Comparison of ENCODE assay signal across 25 cellular contexts in the genomic region with DNA sequence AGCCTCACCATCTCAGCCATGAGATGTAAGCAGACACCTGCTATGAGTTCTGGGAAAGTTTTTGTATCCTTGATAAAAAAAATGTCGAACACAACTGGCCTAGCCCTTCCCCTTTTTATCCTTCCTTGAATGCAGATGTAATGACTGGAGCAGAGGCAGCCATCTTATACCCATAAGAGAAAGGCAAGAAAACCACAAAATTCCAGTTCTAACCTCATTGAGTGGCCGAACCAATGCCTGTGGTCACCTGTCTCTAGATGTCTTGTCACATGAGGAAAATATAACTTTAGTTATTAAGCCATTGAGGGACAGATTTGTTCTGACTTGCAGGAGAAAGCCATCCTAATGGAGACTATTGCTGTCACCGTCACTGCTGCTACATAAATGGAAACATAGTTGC.
"Had no signal": no experiment of that assay in that cellular context is flagged by ENCODE, and none has a peak within 500 bp of the region (broad histone marks: within the 10 kb centered on the region; RNA-seq: fewer than 3 reads in every experiment).

No MANE protein-coding gene starts in this region.

- H3K36me3 Mint-ChIP-seq: T-cell had no signal

- ATAC-seq: activated CD4-positive, alpha-beta T cell treated with anti-CD3 and anti-CD28 coated beads for 36 hours; activated T-cell treated with anti-CD3 and anti-CD28 coated beads, Interleukin-2, amount 50 U/mL, for 72 hours; Panc1; T-cell had no signal

- H3K9me3 ChIP-seq: adrenal gland had no signal

- H3K27me3 ChIP-seq: adrenal gland had no signal

- H3K4me3 ChIP-seq: adrenal gland had no signal

- DNase-seq: activated CD4-positive, alpha-beta memory T cell treated with anti-CD3 and anti-CD28 coated beads, Interleukin-2, amount 10 ng/mL, durations not matched to agents 7 days and 5 days; activated CD4-positive, alpha-beta T cell treated with anti-CD3 and anti-CD28 coated beads for 36 hours; activated CD4-positive, alpha-beta T cell treated with anti-CD3 and anti-CD28 coated beads, Interleukin-2, amount 50 U/mL, for 1 hour; activated CD8-positive, alpha-beta memory T cell treated with anti-CD3 and anti-CD28 coated beads, Interleukin-2, amount 50 U/mL, for 4 hours; activated naive CD4-positive, alpha-beta T cell treated with anti-CD3 and anti-CD28 coated beads, Interleukin-2, amount 50 U/mL, for 16 hours; activated naive CD8-positive, alpha-beta T cell treated with anti-CD3 and anti-CD28 coated beads, Interleukin-2, amount 10 ng/mL, durations not matched to agents 7 days and 5 days; activated T-cell treated with anti-CD3 and anti-CD28 coated beads, Interleukin-2, amount 50 U/mL, for 72 hours; anterior cingulate cortex; cerebellar nuclear complex; NCI-H1105 treated with DMSO at 0.1 percent for 48 hours; NCI-H1436 treated with DMSO at 0.1 percent for 48 hours; NCI-H187; NCI-H2081; NCI-H510A treated with DMSO at 0.1 percent for 48 hours; NCI-H69; NK-92 treated with Interleukin-12 subunit alpha and Interleukin-12 subunit beta, amount 100 ng/mL, for 24 hours; OCI-M1; SHP77; T-cell; T-helper 2 cell had no signal

- H3K27me3 Mint-ChIP-seq: activated CD4-positive, alpha-beta memory T cell treated with anti-CD3 and anti-CD28 coated beads, Interleukin-2, amount 10 ng/mL, durations not matched to agents 7 days and 5 days; activated CD4-positive, alpha-beta T cell treated with anti-CD3 and anti-CD28 coated beads for 36 hours had no signal

- H3K9ac ChIP-seq: KMS-11 had no signal

- H3K27ac ChIP-seq: KMS-11, RWPE1, VCaP had no signal

- H3K4me2 ChIP-seq: KMS-11 had no signal

- H3K27ac Mint-ChIP-seq: activated CD4-positive, alpha-beta memory T cell treated with anti-CD3 and anti-CD28 coated beads, Interleukin-2, amount 10 ng/mL, durations not matched to agents 7 days and 5 days; activated CD4-positive, alpha-beta T cell treated with anti-CD3 and anti-CD28 coated beads for 36 hours; activated naive CD8-positive, alpha-beta T cell treated with anti-CD3 and anti-CD28 coated beads, Interleukin-2, amount 10 ng/mL, durations not matched to agents 7 days and 5 days; activated T-cell treated with anti-CD3 and anti-CD28 coated beads, Interleukin-2, amount 50 U/mL, for 72 hours; T-cell had no signal

- H3K4me1 Mint-ChIP-seq: activated CD4-positive, alpha-beta T cell treated with anti-CD3 and anti-CD28 coated beads for 36 hours; T-cell had no signal

- H3K36me3 ChIP-seq: adrenal gland had no signal

- H3K4me3 Mint-ChIP-seq: activated CD4-positive, alpha-beta memory T cell treated with anti-CD3 and anti-CD28 coated beads, Interleukin-2, amount 10 ng/mL, durations not matched to agents 7 days and 5 days; activated CD4-positive, alpha-beta T cell treated with anti-CD3 and anti-CD28 coated beads for 36 hours; activated naive CD8-positive, alpha-beta T cell treated with anti-CD3 and anti-CD28 coated beads, Interleukin-2, amount 10 ng/mL, durations not matched to agents 7 days and 5 days; activated T-cell treated with anti-CD3 and anti-CD28 coated beads, Interleukin-2, amount 50 U/mL, for 72 hours; T-cell had no signal
